In the genomic region with DNA sequence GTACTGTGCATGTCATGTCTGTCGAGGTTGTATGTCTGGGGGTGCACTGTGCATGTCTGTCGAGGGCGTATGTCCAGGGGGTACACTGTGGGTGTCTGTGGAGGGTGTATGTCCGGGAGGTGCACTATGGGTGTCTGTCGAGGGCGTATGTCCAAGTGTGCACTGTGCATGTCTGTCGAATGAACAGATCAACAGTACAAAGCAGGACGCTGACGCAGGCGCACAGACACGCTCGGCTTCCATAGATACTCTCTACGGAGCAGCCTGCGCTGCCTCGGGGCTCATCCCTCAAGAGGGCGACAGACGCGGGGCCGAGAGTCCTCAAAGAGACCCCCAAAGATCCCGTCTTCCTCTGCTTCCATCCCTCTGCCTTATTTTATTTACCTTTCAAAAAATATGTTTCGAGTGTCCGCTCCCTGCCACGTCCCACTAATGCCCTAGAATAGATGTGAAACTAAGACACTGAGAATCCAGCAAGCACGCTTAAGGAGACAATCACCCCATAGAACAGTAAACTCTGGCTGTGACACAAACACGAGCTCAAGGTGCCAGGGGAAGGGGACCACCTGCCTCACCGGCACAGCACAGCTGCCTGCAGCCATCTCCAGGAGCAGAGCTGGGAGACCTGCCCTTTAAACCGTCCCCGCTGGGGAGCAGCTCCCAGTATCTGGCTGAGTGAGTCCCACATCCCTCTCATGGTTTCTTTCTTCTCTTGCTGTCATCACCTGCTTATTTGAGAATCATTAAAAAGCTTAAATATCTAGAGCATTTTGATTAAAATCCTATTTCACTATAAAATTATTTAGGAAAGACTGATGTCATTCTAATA, we compare ENCODE assay signal across 1 cellular context.
TF ChIP-seq lines count a peak whose summit lies in the region.

No MANE protein-coding gene starts in this region.

TF ChIP-seq in H1, 55 proteins besides CTCF, POLR2A, EP300 and RAD21 (continued from another document):
- TF ChIP-seq CHD7 (IDR thresholded peaks at IDR 0.05; ENCODE audit: insufficient replicate concordance, low read length) (no peak), SP2 (IDR thresholded peaks at IDR 0.05; ENCODE audit: low read length) (no peak), RXRA (IDR thresholded peaks at IDR 0.05; ENCODE audit: insufficient read depth, low read depth, low read length) (no peak), TCF12 (IDR thresholded peaks at IDR 0.05; ENCODE audit: low read depth, low read length) (no peak), PHF8 (conservative IDR thresholded peaks at IDR 0.05; ENCODE audit: low read depth, low read length) (no peak), HDAC2 (IDR thresholded peaks at IDR 0.05; ENCODE audit: borderline replicate concordance in 1 of 2, low read depth in 2 of 2, low read length in 2 of 2) (no peak), CTBP2 (IDR thresholded peaks at IDR 0.05; ENCODE audit: borderline replicate concordance, insufficient read depth, insufficient read length, low read length) (no peak)
